In the genomic region with DNA sequence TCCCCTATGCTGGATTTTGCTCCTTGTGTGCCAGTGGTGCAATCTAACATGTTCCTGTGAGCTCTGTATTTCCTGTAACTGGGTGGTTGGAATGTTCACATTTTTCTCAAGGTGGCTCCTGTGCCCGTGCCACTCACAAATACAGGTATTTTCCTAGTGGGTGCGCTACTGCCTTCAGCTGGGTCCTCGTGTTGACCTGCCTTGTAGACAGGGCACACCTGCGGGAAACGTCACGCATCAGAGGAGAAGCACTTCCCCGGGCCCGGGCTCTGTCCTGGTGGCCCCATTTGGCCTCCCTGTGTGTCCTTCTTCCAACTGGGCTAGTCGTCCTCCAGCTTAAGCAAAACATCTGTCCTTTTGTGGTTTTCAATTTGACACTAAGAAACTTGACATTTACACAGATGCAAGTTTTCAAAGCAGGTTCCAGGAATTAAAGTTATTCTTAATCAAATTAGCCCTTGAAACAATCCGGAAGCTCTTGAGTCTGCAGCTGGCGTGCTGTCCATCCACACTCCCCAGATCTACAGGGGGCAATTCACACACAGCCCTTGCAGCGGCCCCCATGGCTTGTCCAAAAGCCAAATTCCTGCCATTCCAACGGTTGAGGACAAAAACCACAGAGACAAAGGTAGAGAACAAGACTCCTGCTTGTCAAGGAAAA, we compare ENCODE assay signal across 1 cellular context.
TF ChIP-seq lines count a peak whose summit lies in the region.

No MANE protein-coding gene starts in this region.

TF ChIP-seq in SK-N-SH, 30 proteins besides CTCF, POLR2A, EP300 and RAD21 (continued from another document):
- TF ChIP-seq, protein P1, sequence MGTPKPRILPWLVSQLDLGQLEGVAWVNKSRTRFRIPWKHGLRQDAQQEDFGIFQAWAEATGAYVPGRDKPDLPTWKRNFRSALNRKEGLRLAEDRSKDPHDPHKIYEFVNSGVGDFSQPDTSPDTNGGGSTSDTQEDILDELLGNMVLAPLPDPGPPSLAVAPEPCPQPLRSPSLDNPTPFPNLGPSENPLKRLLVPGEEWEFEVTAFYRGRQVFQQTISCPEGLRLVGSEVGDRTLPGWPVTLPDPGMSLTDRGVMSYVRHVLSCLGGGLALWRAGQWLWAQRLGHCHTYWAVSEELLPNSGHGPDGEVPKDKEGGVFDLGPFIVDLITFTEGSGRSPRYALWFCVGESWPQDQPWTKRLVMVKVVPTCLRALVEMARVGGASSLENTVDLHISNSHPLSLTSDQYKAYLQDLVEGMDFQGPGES (IDR thresholded peaks at IDR 0.05; ENCODE audit: low read depth, low read length), result no peak
- TF ChIP-seq TAF1 (IDR thresholded peaks at IDR 0.05; ENCODE audit: borderline replicate concordance, low read depth, low read length), result no peak
- TF ChIP-seq, protein P2, sequence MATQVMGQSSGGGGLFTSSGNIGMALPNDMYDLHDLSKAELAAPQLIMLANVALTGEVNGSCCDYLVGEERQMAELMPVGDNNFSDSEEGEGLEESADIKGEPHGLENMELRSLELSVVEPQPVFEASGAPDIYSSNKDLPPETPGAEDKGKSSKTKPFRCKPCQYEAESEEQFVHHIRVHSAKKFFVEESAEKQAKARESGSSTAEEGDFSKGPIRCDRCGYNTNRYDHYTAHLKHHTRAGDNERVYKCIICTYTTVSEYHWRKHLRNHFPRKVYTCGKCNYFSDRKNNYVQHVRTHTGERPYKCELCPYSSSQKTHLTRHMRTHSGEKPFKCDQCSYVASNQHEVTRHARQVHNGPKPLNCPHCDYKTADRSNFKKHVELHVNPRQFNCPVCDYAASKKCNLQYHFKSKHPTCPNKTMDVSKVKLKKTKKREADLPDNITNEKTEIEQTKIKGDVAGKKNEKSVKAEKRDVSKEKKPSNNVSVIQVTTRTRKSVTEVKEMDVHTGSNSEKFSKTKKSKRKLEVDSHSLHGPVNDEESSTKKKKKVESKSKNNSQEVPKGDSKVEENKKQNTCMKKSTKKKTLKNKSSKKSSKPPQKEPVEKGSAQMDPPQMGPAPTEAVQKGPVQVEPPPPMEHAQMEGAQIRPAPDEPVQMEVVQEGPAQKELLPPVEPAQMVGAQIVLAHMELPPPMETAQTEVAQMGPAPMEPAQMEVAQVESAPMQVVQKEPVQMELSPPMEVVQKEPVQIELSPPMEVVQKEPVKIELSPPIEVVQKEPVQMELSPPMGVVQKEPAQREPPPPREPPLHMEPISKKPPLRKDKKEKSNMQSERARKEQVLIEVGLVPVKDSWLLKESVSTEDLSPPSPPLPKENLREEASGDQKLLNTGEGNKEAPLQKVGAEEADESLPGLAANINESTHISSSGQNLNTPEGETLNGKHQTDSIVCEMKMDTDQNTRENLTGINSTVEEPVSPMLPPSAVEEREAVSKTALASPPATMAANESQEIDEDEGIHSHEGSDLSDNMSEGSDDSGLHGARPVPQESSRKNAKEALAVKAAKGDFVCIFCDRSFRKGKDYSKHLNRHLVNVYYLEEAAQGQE (IDR thresholded peaks at IDR 0.05; ENCODE audit: low read depth, low read length), result 0 out of 2 replicates have a peak, but pooled peaks have one; percentile 53
- TF ChIP-seq YY1 (IDR thresholded peaks at IDR 0.05; ENCODE audit: low read depth), result no peak
- TF ChIP-seq JUND (IDR thresholded peaks at IDR 0.05), result peak; percentile 64
- TF ChIP-seq NFIC (IDR thresholded peaks at IDR 0.05; ENCODE audit: borderline replicate concordance), result peak; percentile 92
- TF ChIP-seq EZH2phosphoT487 (IDR thresholded peaks at IDR 0.05; ENCODE audit: borderline replicate concordance, low read depth), result no peak
- TF ChIP-seq RXRA (IDR thresholded peaks at IDR 0.05; ENCODE audit: borderline replicate concordance, low read depth), result peak; percentile 80; the same call in 1 of the 2 replicates
- no peak for TF ChIP-seq RFX5 (IDR thresholded peaks at IDR 0.05; ENCODE audit: low read length)
- TF ChIP-seq, protein P3, sequence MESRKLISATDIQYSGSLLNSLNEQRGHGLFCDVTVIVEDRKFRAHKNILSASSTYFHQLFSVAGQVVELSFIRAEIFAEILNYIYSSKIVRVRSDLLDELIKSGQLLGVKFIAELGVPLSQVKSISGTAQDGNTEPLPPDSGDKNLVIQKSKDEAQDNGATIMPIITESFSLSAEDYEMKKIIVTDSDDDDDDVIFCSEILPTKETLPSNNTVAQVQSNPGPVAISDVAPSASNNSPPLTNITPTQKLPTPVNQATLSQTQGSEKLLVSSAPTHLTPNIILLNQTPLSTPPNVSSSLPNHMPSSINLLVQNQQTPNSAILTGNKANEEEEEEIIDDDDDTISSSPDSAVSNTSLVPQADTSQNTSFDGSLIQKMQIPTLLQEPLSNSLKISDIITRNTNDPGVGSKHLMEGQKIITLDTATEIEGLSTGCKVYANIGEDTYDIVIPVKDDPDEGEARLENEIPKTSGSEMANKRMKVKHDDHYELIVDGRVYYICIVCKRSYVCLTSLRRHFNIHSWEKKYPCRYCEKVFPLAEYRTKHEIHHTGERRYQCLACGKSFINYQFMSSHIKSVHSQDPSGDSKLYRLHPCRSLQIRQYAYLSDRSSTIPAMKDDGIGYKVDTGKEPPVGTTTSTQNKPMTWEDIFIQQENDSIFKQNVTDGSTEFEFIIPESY (IDR thresholded peaks at IDR 0.05; ENCODE audit: borderline replicate concordance, low read depth), result 0 out of 2 replicates have a peak, but pooled peaks have one; percentile 44
